8 cellular contexts compared by ENCODE assay signal in the genomic region with DNA sequence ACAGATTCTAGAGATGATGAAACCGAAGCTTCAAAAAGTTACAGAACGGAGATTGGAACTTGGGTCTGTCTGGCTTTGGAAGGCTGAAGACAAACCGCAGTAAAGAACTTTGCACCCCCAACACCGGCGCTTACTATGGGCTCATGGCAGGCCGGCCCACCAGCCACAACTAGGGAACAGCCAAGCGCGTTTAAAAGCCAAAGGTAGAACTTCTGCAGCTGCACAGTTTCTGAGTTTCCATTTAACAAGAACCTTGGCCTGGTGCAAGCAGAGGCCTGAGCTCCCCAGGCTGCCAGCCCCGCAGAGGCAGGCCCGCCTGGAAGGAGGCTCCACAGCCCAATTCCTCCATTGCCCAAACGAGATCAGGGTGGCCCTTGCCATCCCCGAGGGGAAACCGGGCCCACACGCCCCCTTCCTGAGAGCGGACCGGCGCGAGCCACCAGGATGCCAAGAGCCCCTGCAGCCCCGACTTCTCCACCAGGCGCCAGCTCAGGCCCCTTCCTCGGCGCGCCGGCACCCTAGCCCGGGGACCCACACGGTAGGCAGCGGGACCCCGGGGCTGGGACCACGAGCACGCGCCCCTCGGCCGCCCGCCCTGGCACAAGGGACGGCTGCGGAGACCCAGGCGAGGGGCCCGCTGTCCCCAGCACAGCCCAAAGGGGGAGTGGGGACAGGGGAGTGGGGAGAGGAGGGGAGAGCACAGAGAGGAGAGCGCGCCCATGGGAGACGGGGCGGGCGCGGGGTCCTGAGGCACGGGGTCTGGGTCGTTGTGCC. TPM values are rescaled to one million over a fixed set of nuclear protein-coding genes. Genes with fewer than 3 reads are reported as not detected.
A peak's percentile ranks its signal among the peaks of the same experiment; 100 is the strongest.
DNase-seq lines count a peak whose midpoint lies in the region; ATAC-seq, FAIRE-seq and TF ChIP-seq lines count a peak whose summit lies in the region.

No MANE protein-coding gene starts in this region.

- H3K36me3 ChIP-seq in gastroesophageal sphincter (peaks cover 0 to 59% of the 10 kb centered on the region in 2 donors), pancreas (no peaks in the 10 kb centered on the region)

- peak overlapping the region; percentile 36 to 89 (median 84) for H3K27ac ChIP-seq in gastroesophageal sphincter
- peak overlapping the region in 1 of 4 donors; percentile 24 for H3K27ac ChIP-seq in pancreas

- peaks cover 0 to 41% (median 15%) of the 10 kb centered on the region in 3 donors for H3K4me1 ChIP-seq in gastroesophageal sphincter
- H3K4me1 ChIP-seq in pancreas: peaks cover 0 to 9% (median 0%) of the 10 kb centered on the region in 3 donors

- no peaks in the 10 kb centered on the region for H3K9me3 ChIP-seq in gastroesophageal sphincter
- H3K9me3 ChIP-seq in pancreas: no peaks in the 10 kb centered on the region

- TF ChIP-seq CTCF in gastroesophageal sphincter (IDR thresholded peaks at IDR 0.05) (no peak), pancreas (IDR thresholded peaks at IDR 0.05) (no peak)

- TF ChIP-seq POLR2A in gastroesophageal sphincter (IDR thresholded peaks at IDR 0.05): no peak

- ATAC-seq in GM21526 (IDR thresholded peaks at IDR 0.05; ENCODE audit: low FRiP score, unreplicated experiment) (peak; percentile 39), gastroesophageal sphincter (peak; percentile 41), pancreas (peak; percentile 22 to 52 (median 38))

- TF ChIP-seq EP300 in gastroesophageal sphincter (IDR thresholded peaks at IDR 0.05): no peak

- no peak for FAIRE-seq in pancreas (lab: Jason Lieb, UNC)

- 0% methylated on average over 1 to 8 of the region's 46 CpGs for WGBS in gastroesophageal sphincter (ENCODE audit: low coverage in 1 of 2), 2 donors
- WGBS in pancreas, 2 donors: 2 to 3% methylated on average over 19 to 44 of the region's 46 CpGs

- H3K27me3 ChIP-seq in gastroesophageal sphincter (no peaks in the 10 kb centered on the region), pancreas (no peaks in the 10 kb centered on the region)

- H3K4me3 ChIP-seq in gastroesophageal sphincter (peak overlapping the region; percentile 89 to 100), pancreas (peak overlapping the region; percentile 88 to 100 (median 97))

- DNase-seq in Daoy (ENCODE audit: low read depth): peak; percentile 31
- peak; percentile 72 for DNase-seq in HuH-7.5 (ENCODE audit: low spot score)
- DNase-seq in activated CD8-positive, alpha-beta memory T cell treated with anti-CD3 and anti-CD28 coated beads, Interleukin-2, amount 50 U/mL, for 48 hours: peak; percentile 68
- DNase-seq in pancreas: peak in 2 of 6 donors; percentile 29 to 77
- DNase-seq in cerebellar cortex (ENCODE audit: low spot score): no peak
- no peak for DNase-seq in DMS153 treated with DMSO at 0.1 percent for 48 hours (lab: John Stamatoyannopoulos, UW; ENCODE audit: unreplicated experiment)

- intact Hi-C loops in pancreas (cut with DNase I): no loop called here

RNA-seq across cellular contexts. Expression of gene MAD1L1, which starts 0.6 kb away (rescaled TPM):
- total RNA-seq in Daoy (2014; rRNA removed; shearing (Covaris generic)): 103 and 133 TPM in 2 replicates
- total RNA-seq in gastroesophageal sphincter (10 to 100 TPM; 22.3 to 56.6 (median 35.0) TPM), pancreas (10 to 100 TPM in 4 of 6 donors, 1 to 10 TPM in 2; 9.8 to 13.8 (median 10.8) TPM)
- polyA plus RNA-seq in pancreas: 10 to 100 TPM; 12.3 to 28.2 TPM

RNA-seq across cellular contexts. Expression of gene MRM2, which starts 9.8 kb away (rescaled TPM):
- total RNA-seq in Daoy (2014; rRNA removed; shearing (Covaris generic)): 51.7 and 58.2 TPM in 2 replicates
- 10 to 100 TPM; 16.0 to 21.9 (median 17.8) TPM for total RNA-seq in gastroesophageal sphincter
- total RNA-seq in pancreas: 10 to 100 TPM in 1 of 6 donors, 1 to 10 TPM in 5; 3.5 to 11.8 (median 7.7) TPM
- polyA plus RNA-seq in pancreas: 10 to 100 TPM in 1 of 2 donors, 1 to 10 TPM in 1; 8.2 to 12.3 TPM

RNA-seq across cellular contexts. Expression of gene NUDT1, which starts 9.8 kb away (rescaled TPM):
- total RNA-seq in Daoy (2014; rRNA removed; shearing (Covaris generic)): 108 and 129 TPM in 2 replicates
- total RNA-seq in gastroesophageal sphincter (10 to 100 TPM in 2 of 4 donors, 1 to 10 TPM in 2; 4.3 to 15.9 (median 10.6) TPM), pancreas (1 to 10 TPM; 2.6 to 6.9 (median 3.7) TPM)
- polyA plus RNA-seq in pancreas: 1 to 10 TPM; 6.4 to 7.2 TPM

Comparison
In these comparisons a context has a peak if more than half of its experiments do, and no peak if none do; other contexts are left out.
1. DNase-seq: peak in Daoy (single experiment), HuH-7.5 (single experiment) and activated CD8-positive, alpha-beta memory T cell treated with anti-CD3 and anti-CD28 coated beads, Interleukin-2, amount 50 U/mL, for 48 hours (single experiment); none in cerebellar cortex (single experiment) and DMS153 treated with DMSO at 0.1 percent for 48 hours (single experiment).
2. Peak in every context shown above with its lines, with median percentiles within 50 percentile points of each other: ATAC-seq.